Comparison of ENCODE assay signal across 23 cellular contexts in the genomic region with DNA sequence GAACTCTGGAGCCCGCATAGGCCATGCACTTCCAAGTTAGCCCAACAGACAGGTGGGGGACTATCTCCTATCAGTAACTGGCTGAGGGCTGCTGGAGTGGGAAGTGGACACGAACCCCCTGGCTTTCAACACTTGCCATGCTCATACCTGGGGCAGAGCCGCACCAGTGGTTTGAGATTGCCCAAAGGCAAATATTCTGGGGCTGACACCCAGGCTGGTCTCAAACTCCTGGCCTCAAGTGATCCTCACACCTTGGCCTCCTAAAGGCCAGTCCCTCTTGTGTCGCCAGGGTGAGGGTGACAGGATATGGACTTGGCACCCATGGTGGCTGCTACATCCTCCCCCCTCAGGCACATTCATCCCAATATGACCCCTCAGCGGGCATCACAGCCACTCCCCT. TPM values are rescaled to one million over a fixed set of nuclear protein-coding genes. Genes with fewer than 3 reads are reported as not detected.
DNase-seq lines count a peak whose midpoint lies in the region; ATAC-seq, FAIRE-seq and TF ChIP-seq lines count a peak whose summit lies in the region.
"Had no signal": no experiment of that assay in that cellular context is flagged by ENCODE, and none has a peak within 500 bp of the region (broad histone marks: within the 10 kb centered on the region; RNA-seq: fewer than 3 reads in every experiment).

No MANE protein-coding gene starts in this region.

- H3K9me3 ChIP-seq in T-helper 17 cell (ENCODE audit: control insufficient read depth, low read length, poor library complexity, severe bottlenecking) = no peaks in the 10 kb centered on the region
- H3K9me3 ChIP-seq in neutrophil = peaks cover 7% of the 10 kb centered on the region
- no peaks in the 10 kb centered on the region for H3K9me3 ChIP-seq in PC-9 (ENCODE audit: insufficient read depth, low read depth)
- H3K9me3 ChIP-seq: BLaER1, MG63, SJCRH30 had no signal

- DNase-seq in D721Med (ENCODE audit: insufficient read length, low spot score) (peak; percentile 12), T-helper 17 cell (no peak), PC-9 (no peak)
- DNase-seq in activated CD8-positive, alpha-beta memory T cell treated with anti-CD3 and anti-CD28 coated beads, Interleukin-2, amount 50 U/mL, for 4 hours = no peak
- DNase-seq: CD4-positive, CD25-positive, alpha-beta regulatory T cell; H7; HFFc6; IMR-90; KG1; MG63; NCI-H1105 treated with DMSO at 0.1 percent for 48 hours; NCI-H146; NCI-H1930; NCI-H2107; NCI-H446; NCI-H524 treated with DMSO at 0.1 percent for 48 hours; NCI-H774; SJCRH30 had no signal

- no peaks in the 10 kb centered on the region for H3K9me2 ChIP-seq in PC-9 (ENCODE audit: insufficient read depth)

- H3K4me3 ChIP-seq in neutrophil (ENCODE audit: low read depth in 1 of 2, low read length in 1 of 2) (no peak overlapping the region), PC-9 (no peak overlapping the region)
- H3K4me3 ChIP-seq: BLaER1, MG63, SJCRH30 had no signal

- H2AFZ ChIP-seq in PC-9 = no peak overlapping the region

- FAIRE-seq in D721Med (lab: Jason Lieb, UNC) = no peak
- FAIRE-seq: A204.1 had no signal

- TF ChIP-seq POLR2A in GM15510 (IDR thresholded peaks at IDR 0.05; ENCODE audit: borderline replicate concordance, extremely low read depth, insufficient read length) = peak; percentile 23

- no peak overlapping the region for H3K4me2 ChIP-seq in PC-9
- H3K4me2 ChIP-seq: BLaER1 had no signal

- H3K79me2 ChIP-seq in PC-9 (ENCODE audit: low read depth) = no peaks in the 10 kb centered on the region

- H3K36me3 ChIP-seq in neutrophil (peaks cover 65% of the 10 kb centered on the region), PC-9 (ENCODE audit: low read depth) (no peaks in the 10 kb centered on the region)

- H3K36me3 Mint-ChIP-seq in T-helper 17 cell (ENCODE audit: low read depth) = peaks cover 7% of the 10 kb centered on the region

- POLR2A ChIA-PET in PC-9 (lab: Charles Lee; ENCODE audit: unreplicated experiment) = no interaction called here

- H3K27ac ChIP-seq in neutrophil (peak overlapping the region; percentile 61), PC-9 (no peak overlapping the region)
- H3K27ac ChIP-seq: BLaER1, SJCRH30 had no signal

- intact Hi-C loops in PC-9 (cut with micrococcal nuclease; ENCODE audit: unreplicated experiment) = no loop called here

- no peaks in the 10 kb centered on the region for H3F3A ChIP-seq in PC-9 (ENCODE audit: insufficient read depth, low read depth)

- no TSS peak for BruUV-seq in PC-9 (replicated peaks; lab: Mats Ljungman, UMichigan)

- peaks cover 10% of the 10 kb centered on the region for H3K4me1 Mint-ChIP-seq in T-helper 17 cell

- CTCF ChIA-PET in PC-9 (lab: Charles Lee) = no interaction called here

- no peaks in the 10 kb centered on the region for H3K27me3 ChIP-seq in neutrophil
- no peaks in the 10 kb centered on the region for H3K27me3 ChIP-seq in PC-9 (ENCODE audit: insufficient read depth, low read depth)
- H3K27me3 ChIP-seq: BLaER1, MG63, SJCRH30 had no signal

- H4K20me1 ChIP-seq in PC-9 (ENCODE audit: insufficient read depth) = no peaks in the 10 kb centered on the region

- ATAC-seq in T-helper 17 cell = no peak
- ATAC-seq in HG02884 (IDR thresholded peaks at IDR 0.05; ENCODE audit: unreplicated experiment) = no peak

- H3K4me1 ChIP-seq in neutrophil (ENCODE audit: control insufficient read depth in 1 of 2, insufficient read depth in 1 of 2, low read depth in 1 of 2, low read length in 1 of 2) = peaks cover 3 to 4% of the 10 kb centered on the region in 2 experiments
- H3K4me1 ChIP-seq in PC-9 (replicated peaks; ENCODE audit: insufficient read depth) = no peaks in the 10 kb centered on the region
- H3K4me1 ChIP-seq: SJCRH30 had no signal

- TF ChIP-seq CTCF in D721Med (IDR thresholded peaks at IDR 0.05; ENCODE audit: insufficient read depth, missing control alignments) (no peak), neutrophil (IDR thresholded peaks at IDR 0.05) (no peak), PC-9 (conservative IDR thresholded peaks at IDR 0.05) (no peak)

- no peak overlapping the region for H3K4me3 Mint-ChIP-seq in T-helper 17 cell
- H3K4me3 Mint-ChIP-seq: CD4-positive, CD25-positive, alpha-beta regulatory T cell; HFFc6 had no signal

- no peaks in the 10 kb centered on the region for H3K27me3 Mint-ChIP-seq in T-helper 17 cell
- H3K27me3 Mint-ChIP-seq: CD4-positive, CD25-positive, alpha-beta regulatory T cell had no signal

- H3K27ac Mint-ChIP-seq in T-helper 17 cell = peak overlapping the region; percentile 84
- H3K27ac Mint-ChIP-seq: HFFc6 had no signal

RNA-seq across cellular contexts. Expression of a gene that starts 13.1 kb away (rescaled TPM):
- 100 to 1,000 TPM; 128 to 140 TPM for total RNA-seq in T-helper 17 cell
- total RNA-seq in PC-9 (2021) = 15.7 and 27.5 TPM in 2 replicates

RNA-seq across cellular contexts. Expression of a gene that starts 15.1 kb away (rescaled TPM):
- 10 to 100 TPM; 63.0 to 73.7 TPM for total RNA-seq in T-helper 17 cell
- 1.8 and 2.6 TPM in 2 replicates for total RNA-seq in PC-9 (2021)
- total RNA-seq: IMR-90, SJCRH30 had no signal

RNA-seq across cellular contexts. Expression of a gene that starts 18.8 kb away (rescaled TPM):
- not detected for total RNA-seq in T-helper 17 cell
- total RNA-seq in PC-9 (2021) = 2.0 and 2.1 TPM in 2 replicates
- total RNA-seq: CD4-positive, CD25-positive, alpha-beta regulatory T cell had no signal

RNA-seq across cellular contexts. Expression of a gene that starts 20.9 kb away (rescaled TPM):
- 10 to 100 TPM in 1 of 2 donors, 1 to 10 TPM in 1; 5.9 to 16.7 TPM for total RNA-seq in T-helper 17 cell
- total RNA-seq in PC-9 (2021) = not detected in 2 replicates
- total RNA-seq: CD4-positive, CD25-positive, alpha-beta regulatory T cell; H7; HFFc6; IMR-90; SJCRH30 had no signal

RNA-seq across cellular contexts. Expression of a gene that starts 30.5 kb away (rescaled TPM):
- total RNA-seq in T-helper 17 cell (not detected), PC-9 (2021) (not detected in 2 replicates)
- total RNA-seq: CD4-positive, CD25-positive, alpha-beta regulatory T cell; IMR-90; SJCRH30 had no signal

Comparison
In these comparisons a context has a peak if more than half of its experiments do, and no peak if none do; other contexts are left out.
1. RNA of a gene that starts 15.1 kb away (total RNA-seq): 63.0 to 73.7 TPM in T-helper 17 cell; 1.8 to 2.6 TPM in PC-9; every median in the first group is over 10 times any median in the second.